1 cellular context compared by ENCODE assay signal in genomic region chr2:122531803-122532344, GRCh38.
TF ChIP-seq lines count a peak whose summit lies in the region.

No MANE protein-coding gene starts in this region.

TF ChIP-seq in HepG2, 621 proteins besides CTCF, POLR2A, EP300 and RAD21 (continued from another document):
- TF ChIP-seq RNF219 (CRISPR knock-in tag; IDR thresholded peaks at IDR 0.05): no peak
- no peak for TF ChIP-seq ZNF382 (CRISPR knock-in tag; IDR thresholded peaks at IDR 0.05; ENCODE audit: borderline replicate concordance)
- TF ChIP-seq ZNF562 (CRISPR knock-in tag; IDR thresholded peaks at IDR 0.05; ENCODE audit: borderline replicate concordance): no peak
- no peak for TF ChIP-seq ZSCAN12 (CRISPR knock-in tag; IDR thresholded peaks at IDR 0.05)
- no peak for TF ChIP-seq RNF2 (conservative IDR thresholded peaks at IDR 0.05; ENCODE audit: low read depth)
- no peak for TF ChIP-seq PLRG1 (conservative IDR thresholded peaks at IDR 0.05)
- TF ChIP-seq TSC22D2 (CRISPR knock-in tag; IDR thresholded peaks at IDR 0.05; ENCODE audit: borderline replicate concordance): no peak
